ENCODE assay signal across 15 cellular contexts in genomic region chr3:39289107-39289506, GRCh38. TPM values are rescaled to one million over a fixed set of nuclear protein-coding genes. Genes with fewer than 3 reads are reported as not detected.
"Had no signal": no experiment of that assay in that cellular context is flagged by ENCODE, and none has a peak within 500 bp of the region (broad histone marks: within the 10 kb centered on the region; RNA-seq: fewer than 3 reads in every experiment).

No MANE protein-coding gene starts in this region.

- H2AFZ ChIP-seq: neural progenitor cell had no signal

- H3K9me3 ChIP-seq: ascending aorta, colonic mucosa, left ventricle myocardium inferior, ovary, psoas muscle, testis, upper lobe of left lung had no signal

- H3K4me2 ChIP-seq: neural progenitor cell had no signal

- H3K27me3 Mint-ChIP-seq: activated naive CD4-positive, alpha-beta T cell treated with anti-CD3 and anti-CD28 coated beads, Interleukin-2, amount 50 U/mL, for 24 hours; central memory CD8-positive, alpha-beta T cell had no signal

- H3K36me3 Mint-ChIP-seq: activated naive CD4-positive, alpha-beta T cell treated with anti-CD3 and anti-CD28 coated beads, Interleukin-2, amount 50 U/mL, for 24 hours; neural progenitor cell had no signal

- H3K27ac Mint-ChIP-seq: activated naive CD4-positive, alpha-beta T cell treated with anti-CD3 and anti-CD28 coated beads, Interleukin-2, amount 50 U/mL, for 24 hours; neural progenitor cell had no signal

- H3K4me3 Mint-ChIP-seq: activated naive CD4-positive, alpha-beta T cell treated with anti-CD3 and anti-CD28 coated beads, Interleukin-2, amount 50 U/mL, for 24 hours; central memory CD8-positive, alpha-beta T cell; neural progenitor cell had no signal

- H3K4me1 ChIP-seq: ascending aorta, colonic mucosa, left ventricle myocardium inferior, testis had no signal

- H3K4me3 ChIP-seq: ascending aorta, colonic mucosa, left ventricle myocardium inferior, neural progenitor cell, ovary, psoas muscle, testis, upper lobe of left lung had no signal

- H3K36me3 ChIP-seq: ascending aorta, colonic mucosa, left ventricle myocardium inferior, neural progenitor cell, ovary, upper lobe of left lung had no signal

- H3K9me3 Mint-ChIP-seq: activated naive CD4-positive, alpha-beta T cell treated with anti-CD3 and anti-CD28 coated beads, Interleukin-2, amount 50 U/mL, for 24 hours; central memory CD8-positive, alpha-beta T cell; neural progenitor cell had no signal

- DNase-seq: colonic mucosa, T-helper 9 cell had no signal

- H3K27ac ChIP-seq: colonic mucosa, left ventricle myocardium inferior, neural progenitor cell, ovary, testis had no signal

RNA-seq across cellular contexts. Expression of gene CX3CR1, which starts 9.3 kb away (rescaled TPM):
- total RNA-seq: ascending aorta, mammary epithelial cell had no signal

RNA-seq across cellular contexts. Expression of gene CCR8, which starts 40.4 kb away (rescaled TPM):
- total RNA-seq: ascending aorta, frontal cortex, left ventricle myocardium inferior, mammary epithelial cell, ovary, psoas muscle, right cardiac atrium, skeletal muscle tissue, testis, upper lobe of left lung had no signal
